ENCODE assay signal across 8 cellular contexts in genomic region chr6:52362443-52363221, GRCh38. TPM values are rescaled to one million over a fixed set of nuclear protein-coding genes. Genes with fewer than 3 reads are reported as not detected.
A peak's percentile ranks its signal among the peaks of the same experiment; 100 is the strongest.
DNase-seq lines count a peak whose midpoint lies in the region; ATAC-seq and TF ChIP-seq lines count a peak whose summit lies in the region.

No MANE protein-coding gene starts in this region.

- DNase-seq in activated T-cell treated with anti-CD3 and anti-CD28 coated beads for 1 hour (ENCODE audit: low read depth): peak; percentile 24
- no peak for DNase-seq in activated T-cell treated with anti-CD3 and anti-CD28 coated beads, Interleukin-2, amount 50 U/mL, for 48 hours
- peak; percentile 24 for DNase-seq in NCI-H345 (lab: John Stamatoyannopoulos, UW)
- peak; percentile 34 for DNase-seq in activated effector memory CD4-positive, alpha-beta T cell treated with Interleukin-2 at 50 U/mL for 16 hours
- peak; percentile 30 for DNase-seq in glomerular visceral epithelial cell (ENCODE audit: extremely low spot score)
- peak; percentile 84 for DNase-seq in osteocyte (ENCODE audit: extremely low spot score, unreplicated experiment)
- peak; percentile 54 for DNase-seq in ureter (ENCODE audit: low spot score)

- H3K27me3 Mint-ChIP-seq in osteocyte (ENCODE audit: unreplicated experiment): no peaks in the 10 kb centered on the region

- H3K4me1 Mint-ChIP-seq in osteocyte (ENCODE audit: unreplicated experiment): peaks cover 62% of the 10 kb centered on the region

- no peak for TF ChIP-seq CTCF in osteocyte (IDR thresholded peaks at IDR 0.05)

- no peaks in the 10 kb centered on the region for H3K9me3 Mint-ChIP-seq in osteocyte (ENCODE audit: unreplicated experiment)

- H3K4me3 Mint-ChIP-seq in osteocyte (ENCODE audit: unreplicated experiment): peak overlapping the region; percentile 97

- H3K36me3 Mint-ChIP-seq in osteocyte (ENCODE audit: unreplicated experiment): no peaks in the 10 kb centered on the region

- peak overlapping the region; percentile 75 for H3K27ac Mint-ChIP-seq in osteocyte (ENCODE audit: unreplicated experiment)

- ATAC-seq in HG02840 (IDR thresholded peaks at IDR 0.05; ENCODE audit: low FRiP score, unreplicated experiment): peak; percentile 46

RNA-seq across cellular contexts. Expression of gene PAQR8, which starts 0.7 kb away (rescaled TPM):
- total RNA-seq in osteocyte (13.1 and 13.4 TPM in 2 replicates), ureter (20.5 TPM)

RNA-seq across cellular contexts. Expression of gene EFHC1, which starts 57.5 kb away (rescaled TPM):
- total RNA-seq in osteocyte: 28.9 and 33.8 TPM in 2 replicates
- 20.4 TPM for total RNA-seq in ureter

Comparison
In these comparisons a context has a peak if more than half of its experiments do, and no peak if none do; other contexts are left out.
1. DNase-seq: peak in activated T-cell treated with anti-CD3 and anti-CD28 coated beads for 1 hour (single experiment), NCI-H345 (single experiment), activated effector memory CD4-positive, alpha-beta T cell treated with Interleukin-2 at 50 U/mL for 16 hours (single experiment), glomerular visceral epithelial cell (single experiment), osteocyte (single experiment) and ureter (single experiment); none in activated T-cell treated with anti-CD3 and anti-CD28 coated beads, Interleukin-2, amount 50 U/mL, for 48 hours (0 of 2).